ENCODE assay signal across 9 cellular contexts in genomic region chr12:126772171-126772864, GRCh38.
A peak's percentile ranks its signal among the peaks of the same experiment; 100 is the strongest.
DNase-seq lines count a peak whose midpoint lies in the region; ATAC-seq and TF ChIP-seq lines count a peak whose summit lies in the region.
"Had no signal": no experiment of that assay in that cellular context is flagged by ENCODE, and none has a peak within 500 bp of the region (broad histone marks: within the 10 kb centered on the region; RNA-seq: fewer than 3 reads in every experiment).

No MANE protein-coding gene starts in this region.

- intact Hi-C loops in esophagus squamous epithelium (cut with DNase I): no loop called here

- DNase-seq in DMS153 (lab: John Stamatoyannopoulos, UW): peak; percentile 78
- DNase-seq in glomerular visceral epithelial cell (ENCODE audit: extremely low spot score): peak; percentile 77
- DNase-seq in esophagus squamous epithelium (lab: John Stamatoyannopoulos, UW): no peak
- DNase-seq in dedifferentiated amniotic fluid mesenchymal stem cell (ENCODE audit: extremely low spot score): no peak

- no peak for TF ChIP-seq CTCF in esophagus squamous epithelium (IDR thresholded peaks at IDR 0.05)

- H3K9ac ChIP-seq in subcutaneous abdominal adipose tissue (ENCODE audit: low read length in 5 of 5): no peak overlapping the region

- H3K4me3 ChIP-seq in subcutaneous abdominal adipose tissue (ENCODE audit: low read depth in 1 of 5, low read length in 5 of 5) (peak overlapping the region; percentile 7 to 47 (median 36)), esophagus squamous epithelium (peak overlapping the region in 2 of 4 donors; percentile 6 to 46)

- H3K9me3 ChIP-seq in subcutaneous abdominal adipose tissue (ENCODE audit: control insufficient read depth in 5 of 5, low read length in 5 of 5) (peaks cover 0 to 6% (median 3%) of the 10 kb centered on the region in 5 donors), esophagus squamous epithelium (peaks cover 0 to 3% (median under 1%) of the 10 kb centered on the region in 3 donors)

- ATAC-seq in GM19468 (IDR thresholded peaks at IDR 0.05; ENCODE audit: extremely low read depth, unreplicated experiment) (peak; percentile 83), HG03520 (IDR thresholded peaks at IDR 0.05; ENCODE audit: unreplicated experiment) (peak; percentile 75)
- ATAC-seq in activated CD4-positive, CD25-positive, alpha-beta regulatory T cell treated with anti-CD3 and anti-CD28 coated beads, Interleukin-2, amount 50 U/mL, for 24 hours: peak; percentile 80 to 83
- ATAC-seq: left colon had no signal

- no peaks in the 10 kb centered on the region for H3K4me1 ChIP-seq in subcutaneous abdominal adipose tissue (ENCODE audit: control insufficient read depth in 5 of 5, insufficient read depth in 5 of 5, low read length in 5 of 5)
- H3K4me1 ChIP-seq in esophagus squamous epithelium: no peaks in the 10 kb centered on the region

- H3K36me3 ChIP-seq in subcutaneous abdominal adipose tissue (ENCODE audit: control insufficient read depth in 5 of 5, insufficient read depth in 5 of 5, low read length in 5 of 5): no peaks in the 10 kb centered on the region
- H3K36me3 ChIP-seq in esophagus squamous epithelium: no peaks in the 10 kb centered on the region

- WGBS in esophagus squamous epithelium, 2 donors: 47 to 67% methylated on average over 18 of the region's 18 CpGs

- no peak overlapping the region for H3K27ac ChIP-seq in subcutaneous abdominal adipose tissue (ENCODE audit: low read depth, low read length)
- peak overlapping the region in 1 of 4 donors; percentile 21 for H3K27ac ChIP-seq in esophagus squamous epithelium

- no peak for TF ChIP-seq POLR2A in esophagus squamous epithelium (IDR thresholded peaks at IDR 0.05)

- H3K27me3 ChIP-seq in subcutaneous abdominal adipose tissue (ENCODE audit: control insufficient read depth in 5 of 5, insufficient read depth in 4 of 5, low read length in 5 of 5): no peaks in the 10 kb centered on the region
- H3K27me3 ChIP-seq in esophagus squamous epithelium: no peaks in the 10 kb centered on the region

Comparison
In these comparisons a context has a peak if more than half of its experiments do, and no peak if none do; other contexts are left out.
1. DNase-seq: peak in DMS153 (single experiment) and glomerular visceral epithelial cell (single experiment); none in esophagus squamous epithelium (single experiment) and dedifferentiated amniotic fluid mesenchymal stem cell (single experiment).
2. Peak in every context shown above with its lines, with median percentiles within 50 percentile points of each other: ATAC-seq.